1 cellular context compared by ENCODE assay signal in the genomic region with DNA sequence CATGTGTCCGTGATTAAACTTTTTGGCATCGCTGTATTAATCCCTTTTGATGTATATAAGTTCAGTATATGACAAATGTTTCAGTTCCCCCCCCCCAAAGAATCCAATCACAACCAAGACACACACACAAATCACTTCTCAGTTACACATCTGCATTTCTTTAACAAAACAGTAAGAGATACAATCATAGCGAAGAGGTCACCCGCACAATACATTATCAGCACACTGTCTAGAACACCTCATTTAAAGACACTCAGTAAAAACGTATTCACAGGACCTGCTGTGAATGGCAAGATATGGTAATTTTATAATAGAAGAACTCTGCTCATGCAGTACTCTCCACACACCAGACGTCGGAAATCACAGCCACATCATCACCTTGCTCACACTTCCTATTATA.
TF ChIP-seq lines count a peak whose summit lies in the region.

No MANE protein-coding gene starts in this region.

TF ChIP-seq in endothelial cell of umbilical vein, 7 proteins besides CTCF, POLR2A, EP300 and RAD21 (continued from another document):
- no peak for TF ChIP-seq FOS (IDR thresholded peaks at IDR 0.05; ENCODE audit: borderline replicate concordance, insufficient read depth, low read length)
- TF ChIP-seq GATA2 (IDR thresholded peaks at IDR 0.05; ENCODE audit: insufficient read depth, insufficient read length, low read depth, low read length) = no peak
- no peak for TF ChIP-seq MYC (IDR thresholded peaks at IDR 0.05; ENCODE audit: low read depth, low read length)
- no peak for TF ChIP-seq JUN (IDR thresholded peaks at IDR 0.05; ENCODE audit: borderline replicate concordance, insufficient read depth, insufficient read length, low read depth)
